Comparison of ENCODE assay signal across 8 cellular contexts in genomic region chr11:75429902-75430691, GRCh38. TPM values are rescaled to one million over a fixed set of nuclear protein-coding genes. Genes with fewer than 3 reads are reported as not detected.
DNase-seq lines count a peak whose midpoint lies in the region; ATAC-seq and TF ChIP-seq lines count a peak whose summit lies in the region.

No MANE protein-coding gene starts in this region.

- peak overlapping the region; percentile 71 for H3K4me3 ChIP-seq in Caco-2 (ENCODE audit: low read depth, low read length)

- intact Hi-C loops in Caco-2 (cut with micrococcal nuclease; ENCODE audit: unreplicated experiment) (loop anchor here (1.0 to 2.0 kb wide), 3 partner anchors 8 to 189 kb away; no protein-coding TSS in a partner anchor), Right ventricle myocardium superior (cut with DNase I) (no loop called here)

- H3K4me3 Mint-ChIP-seq in Caco-2 (ENCODE audit: unreplicated experiment) (peak overlapping the region; percentile 84), progenitor cell of endocrine pancreas (ENCODE audit: low read depth) (peak overlapping the region; percentile 60), HFFc6 (no peak overlapping the region)
- H3K4me3 Mint-ChIP-seq in activated naive CD4-positive, alpha-beta T cell treated with anti-CD3 and anti-CD28 coated beads, Interleukin-2, amount 50 U/mL, for 24 hours = peak overlapping the region; percentile 93

- H3K9me3 Mint-ChIP-seq in Caco-2 (ENCODE audit: unreplicated experiment) (no peaks in the 10 kb centered on the region), progenitor cell of endocrine pancreas (ENCODE audit: low read depth) (peaks cover 9% of the 10 kb centered on the region), HFFc6 (peaks cover 8% of the 10 kb centered on the region)
- no peaks in the 10 kb centered on the region for H3K9me3 Mint-ChIP-seq in activated naive CD4-positive, alpha-beta T cell treated with anti-CD3 and anti-CD28 coated beads, Interleukin-2, amount 50 U/mL, for 24 hours

- peaks cover 14% of the 10 kb centered on the region for H3K4me1 ChIP-seq in Caco-2

- CTCF ChIA-PET in Caco-2 (lab: Charles Lee) = interaction anchor here (0.6 to 1.7 kb wide), 14 partner anchors 15 to 151 kb away, joined by 3 to 9 read pairs (median 4); no protein-coding TSS in a partner anchor

- H3K4me1 Mint-ChIP-seq in Caco-2 (ENCODE audit: low read depth, unreplicated experiment) (peaks cover 9% of the 10 kb centered on the region), progenitor cell of endocrine pancreas (ENCODE audit: low read depth) (peaks cover 2% of the 10 kb centered on the region), HFFc6 (ENCODE audit: low read depth) (peaks cover 4% of the 10 kb centered on the region; the same call in 1 of the 2 replicates)
- H3K4me1 Mint-ChIP-seq in activated naive CD4-positive, alpha-beta T cell treated with anti-CD3 and anti-CD28 coated beads, Interleukin-2, amount 50 U/mL, for 24 hours = peaks cover 21% of the 10 kb centered on the region

- TF ChIP-seq CTCF in Caco-2 (IDR thresholded peaks at IDR 0.05; ENCODE audit: insufficient read depth in 1 of 2, low read depth in 1 of 2, low read length in 1 of 2, severe bottlenecking in 1 of 2, unreplicated experiment in 1 of 2) (peak in 1 of 2 experiments; percentile 13), progenitor cell of endocrine pancreas (IDR thresholded peaks at IDR 0.05; ENCODE audit: unreplicated experiment) (peak; percentile 7), HFFc6 (IDR thresholded peaks at IDR 0.05) (no peak)

- peaks cover 4% of the 10 kb centered on the region for H3K36me3 ChIP-seq in Caco-2 (ENCODE audit: control insufficient read depth, insufficient read depth, low read length)

- DNase-seq in Caco-2 (peak; percentile 95 to 98), SHP77 (lab: John Stamatoyannopoulos, UW) (peak; percentile 72 to 82), Right ventricle myocardium superior (peak; percentile 85), progenitor cell of endocrine pancreas (ENCODE audit: low spot score, unreplicated experiment) (peak; percentile 51), OCI-M2 (lab: John Stamatoyannopoulos, UW; ENCODE audit: unreplicated experiment) (no peak), HFFc6 (no peak)

- H3K27me3 Mint-ChIP-seq in Caco-2 (ENCODE audit: insufficient read depth, unreplicated experiment) (no peaks in the 10 kb centered on the region), progenitor cell of endocrine pancreas (peaks cover 66% of the 10 kb centered on the region), HFFc6 (ENCODE audit: insufficient read depth) (peaks cover 48% of the 10 kb centered on the region)
- H3K27me3 Mint-ChIP-seq in activated naive CD4-positive, alpha-beta T cell treated with anti-CD3 and anti-CD28 coated beads, Interleukin-2, amount 50 U/mL, for 24 hours = peaks cover 33% of the 10 kb centered on the region

- no TSS peak for BruUV-seq in Caco-2 (replicated peaks; lab: Mats Ljungman, UMichigan)

- H3K36me3 Mint-ChIP-seq in Caco-2 (ENCODE audit: insufficient read depth, unreplicated experiment) = peaks cover 41% of the 10 kb centered on the region
- peaks cover 5% of the 10 kb centered on the region for H3K36me3 Mint-ChIP-seq in activated naive CD4-positive, alpha-beta T cell treated with anti-CD3 and anti-CD28 coated beads, Interleukin-2, amount 50 U/mL, for 24 hours
- peaks cover 6% of the 10 kb centered on the region for H3K36me3 Mint-ChIP-seq in progenitor cell of endocrine pancreas (ENCODE audit: insufficient read depth)
- peaks cover 4% of the 10 kb centered on the region for H3K36me3 Mint-ChIP-seq in HFFc6 (ENCODE audit: low read depth)

- ATAC-seq in HG03280 (IDR thresholded peaks at IDR 0.05; ENCODE audit: unreplicated experiment) (peak; percentile 45), Right ventricle myocardium superior (ENCODE audit: poor library complexity) (peak; percentile 56)

- no peaks in the 10 kb centered on the region for H3K27me3 ChIP-seq in Caco-2 (replicated peaks; ENCODE audit: control insufficient read depth, insufficient read depth, low read length)

- peak overlapping the region; percentile 90 for H3K27ac Mint-ChIP-seq in Caco-2 (ENCODE audit: unreplicated experiment)
- H3K27ac Mint-ChIP-seq in activated naive CD4-positive, alpha-beta T cell treated with anti-CD3 and anti-CD28 coated beads, Interleukin-2, amount 50 U/mL, for 24 hours = peak overlapping the region; percentile 92
- H3K27ac Mint-ChIP-seq in progenitor cell of endocrine pancreas = peak overlapping the region; percentile 87
- H3K27ac Mint-ChIP-seq in HFFc6 = no peak overlapping the region

- H3K9me3 ChIP-seq in Caco-2 = no peaks in the 10 kb centered on the region

- POLR2A ChIA-PET in Caco-2 (lab: Charles Lee) = interaction anchor here (0.6 to 1.5 kb wide), 7 partner anchors 9 to 87 kb away, joined by 3 to 7 read pairs (median 4); no protein-coding TSS in a partner anchor

RNA-seq across cellular contexts. Expression of gene KLHL35, which starts 2.9 kb away (rescaled TPM):
- total RNA-seq in Caco-2 (2022) (46.0 and 51.4 TPM in 2 replicates), Right ventricle myocardium superior (0.48 TPM), progenitor cell of endocrine pancreas (0.55 and 1.2 TPM in 2 replicates)
- total RNA-seq in HFFc6 (2021; fragmentation: NEBNext Ultra II Directional; extraction: Animal tissue kit (Norgen Biotek cat#: 25700)) = not detected

RNA-seq across cellular contexts. Expression of gene RPS3, which starts 30.8 kb away (rescaled TPM):
- total RNA-seq in Caco-2 (2022) = 6,280 and 6,333 TPM in 2 replicates
- 827 TPM for total RNA-seq in Right ventricle myocardium superior
- total RNA-seq in progenitor cell of endocrine pancreas = 2,637 and 2,682 TPM in 2 replicates
- 1,000 to 10,000 TPM; 1,897 to 2,167 (median 1,932) TPM for total RNA-seq in HFFc6 (2021; fragmentation: NEBNext Ultra II Directional; extraction: Animal tissue kit (Norgen Biotek cat#: 25700))

Comparison
In these comparisons a context has a peak if more than half of its experiments do, and no peak if none do; other contexts are left out.
1. DNase-seq: peak in Caco-2 (2 of 2), SHP77 (2 of 2), Right ventricle myocardium superior (single experiment) and progenitor cell of endocrine pancreas (single experiment); none in OCI-M2 (single experiment) and HFFc6 (single experiment).
2. RNA of gene KLHL35, which starts 2.9 kb away (total RNA-seq): 46.0 to 51.4 TPM in Caco-2; 0.55 to 1.2 TPM in progenitor cell of endocrine pancreas, 0.48 TPM in Right ventricle myocardium superior (single experiment) and not detected in HFFc6; every median in the first group is over 10 times any median in the second.